ENCODE assay signal across 1 cellular context in genomic region chr9:69452110-69452780, GRCh38.
TF ChIP-seq lines count a peak whose summit lies in the region.

No MANE protein-coding gene starts in this region.

TF ChIP-seq in H1, 55 proteins besides CTCF, POLR2A, EP300 and RAD21:
- peak; percentile 82 for TF ChIP-seq TEAD4 (IDR thresholded peaks at IDR 0.05; ENCODE audit: low read depth, low read length)
- TF ChIP-seq CHD7 (IDR thresholded peaks at IDR 0.05; ENCODE audit: insufficient replicate concordance, low read length) = no peak
- no peak for TF ChIP-seq TCF12 (IDR thresholded peaks at IDR 0.05; ENCODE audit: low read depth, low read length)
